8 cellular contexts compared by ENCODE assay signal in genomic region chr2:176637134-176637496, GRCh38.
DNase-seq lines count a peak whose midpoint lies in the region; ATAC-seq, FAIRE-seq and TF ChIP-seq lines count a peak whose summit lies in the region.

No MANE protein-coding gene starts in this region.

- no peak overlapping the region for H3K9ac ChIP-seq in HepG2 (ENCODE audit: insufficient read depth, low read depth, low read length)

- no peaks in the 10 kb centered on the region for H3K79me2 ChIP-seq in HepG2 (ENCODE audit: insufficient read depth, low read length)

- H3K4me1 ChIP-seq in HepG2 (ENCODE audit: insufficient read depth, low read length) (peaks cover 11% of the 10 kb centered on the region; the same call in 1 of the 2 replicates), right lobe of liver (peaks cover 0 to 6% (median 0%) of the 10 kb centered on the region in 4 donors)

- no peak for TF ChIP-seq RAD21 in HepG2 (CRISPR knock-in tag; IDR thresholded peaks at IDR 0.05)

- H3K4me2 ChIP-seq in HepG2 (ENCODE audit: low read depth, low read length): peak overlapping the region; percentile 81; the same call in 1 of the 2 replicates

- in situ Hi-C loops in HepG2 (cut with HindIII; ENCODE audit: extremely low pct_ligation_motif_present, low pct_unique_long_range_greater_than_20kb): loop anchor here (5.0 to 10.0 kb wide), 2 partner anchors 182 to 510 kb away; partner anchors contain the start of gene HOXD8
- in situ Hi-C loops in astrocyte of the cerebellum (cut with HindIII; ENCODE audit: low sequenced_read_pairs): loop anchor here (10.0 kb wide), 1 partner anchor 502 kb away; no protein-coding TSS in a partner anchor

- TF ChIP-seq POLR2A in HepG2 (IDR thresholded peaks at IDR 0.05; ENCODE audit: insufficient read depth in 1 of 2, low read depth in 2 of 2, low read length in 2 of 2) (no peak), right lobe of liver (IDR thresholded peaks at IDR 0.05) (no peak)

- CTCF ChIA-PET in HepG2 (lab: Yijun Ruan, JAX; ENCODE audit: low intra/inter-chr PET ratio, low total read pairs): interaction anchor here (1.4 to 3.3 kb wide), 3 partner anchors 496 to 510 kb away, joined by 4 to 19 read pairs (median 13); no protein-coding TSS in a partner anchor

- TF ChIP-seq CTCF in HepG2 (CRISPR knock-in tag; IDR thresholded peaks at IDR 0.05) (no peak), right lobe of liver (IDR thresholded peaks at IDR 0.05) (no peak), astrocyte of the cerebellum (IDR thresholded peaks at IDR 0.05; ENCODE audit: low read depth, low read length, missing control alignments) (no peak)

- no TSS peak for BruUV-seq in HepG2 (replicated peaks; lab: Mats Ljungman, UMichigan)

- ATAC-seq in HepG2 (no peak), right lobe of liver (no peak), memory B cell (ENCODE audit: low read depth) (no peak), GM19351 (IDR thresholded peaks at IDR 0.05; ENCODE audit: unreplicated experiment) (no peak)

- no peak for TF ChIP-seq EP300 in HepG2 (IDR thresholded peaks at IDR 0.05; ENCODE audit: low read depth in 2 of 2, low read length in 2 of 2)
- TF ChIP-seq EP300 in HepG2 (CRISPR knock-in tag; IDR thresholded peaks at IDR 0.05; ENCODE audit: borderline replicate concordance): no peak

- peaks cover 10% of the 10 kb centered on the region for H3K27me3 Mint-ChIP-seq in memory B cell

- intact Hi-C loops in HepG2 (cut with micrococcal nuclease; ENCODE audit: unreplicated experiment): loop anchor here (5.0 kb wide), 2 partner anchors 495 to 525 kb away; no protein-coding TSS in a partner anchor
- intact Hi-C loops in right lobe of liver (cut with DNase I): loop anchor here in 1 of 2 donors (10.0 kb wide), 1 partner anchor 492 kb away; no protein-coding TSS in a partner anchor

- H3K36me3 Mint-ChIP-seq in memory B cell: no peaks in the 10 kb centered on the region

- FAIRE-seq in HepG2 (lab: Jason Lieb, UNC): no peak
- no peak for FAIRE-seq in GM19239 (lab: Jason Lieb, UNC)

- H3K4me3 ChIP-seq in HepG2 (replicated peaks in 1 of 3; ENCODE audit: insufficient read depth in 1 of 3, low read depth in 2 of 3, low read length in 3 of 3) (no peak overlapping the region), right lobe of liver (no peak overlapping the region), astrocyte of the cerebellum (ENCODE audit: low read depth, low read length) (peak overlapping the region; percentile 51)

- H3K9me3 Mint-ChIP-seq in memory B cell: no peaks in the 10 kb centered on the region

- H3K36me3 ChIP-seq in HepG2 (replicated peaks in 1 of 2; ENCODE audit: control insufficient read depth in 1 of 2, insufficient read depth in 2 of 2, low read length in 2 of 2): no peaks in the 10 kb centered on the region
- H3K36me3 ChIP-seq in right lobe of liver: no peaks in the 10 kb centered on the region

- H4K20me1 ChIP-seq in HepG2 (ENCODE audit: insufficient read depth, low read length): no peaks in the 10 kb centered on the region

- peaks cover 6 to 63% of the 10 kb centered on the region in 2 experiments for H3K27me3 ChIP-seq in HepG2 (ENCODE audit: control insufficient read depth in 1 of 2, insufficient read depth in 2 of 2, low read length in 2 of 2)
- peaks cover 3 to 34% of the 10 kb centered on the region in 2 donors for H3K27me3 ChIP-seq in right lobe of liver

- H3K4me3 Mint-ChIP-seq in memory B cell: peak overlapping the region; percentile 35

- POLR2A ChIA-PET in HepG2 (lab: Yijun Ruan, JAX): no interaction called here

- no peak overlapping the region for H2AFZ ChIP-seq in HepG2 (ENCODE audit: low read length)

- H3K9me3 ChIP-seq in HepG2 (ENCODE audit: low read length): no peaks in the 10 kb centered on the region
- no peaks in the 10 kb centered on the region for H3K9me3 ChIP-seq in right lobe of liver

- no peak for DNase-seq in HepG2 (ENCODE audit: low spot score)
- no peak for DNase-seq in right lobe of liver
- DNase-seq in astrocyte of the cerebellum (ENCODE audit: low read depth): no peak
- no peak for DNase-seq in memory B cell (ENCODE audit: low spot score in 2 of 2)
- no peak for DNase-seq in NCI-H446 (lab: John Stamatoyannopoulos, UW)
- DNase-seq in activated CD4-positive, alpha-beta T cell treated with anti-CD3 and anti-CD28 coated beads for 4 hours: no peak
- DNase-seq in GM19239 (ENCODE audit: insufficient read length, low spot score): no peak

- peaks cover 3% of the 10 kb centered on the region for H3K4me1 Mint-ChIP-seq in memory B cell

- H3K27ac Mint-ChIP-seq in memory B cell: no peak overlapping the region

- H3K27ac ChIP-seq in HepG2 (ENCODE audit: extremely low read length, insufficient read depth, low read length): no peak overlapping the region
- no peak overlapping the region for H3K27ac ChIP-seq in right lobe of liver

- 47% methylated on average over 13 of the region's 13 CpGs for WGBS in HepG2 (ENCODE audit: low lambda C conversion rate)
- 20% methylated on average over 12 of the region's 13 CpGs for WGBS in right lobe of liver (ENCODE audit: insufficient coverage, low coverage, low lambda C conversion rate, missing lambda C conversion rate)

TF ChIP-seq in HepG2, 621 proteins besides CTCF, POLR2A, EP300 and RAD21:
- TF ChIP-seq ZNF17 (CRISPR knock-in tag; IDR thresholded peaks at IDR 0.05) (no peak), STAT5B (CRISPR knock-in tag; IDR thresholded peaks at IDR 0.05) (no peak), ZBTB3 (CRISPR knock-in tag; IDR thresholded peaks at IDR 0.05; ENCODE audit: borderline replicate concordance, low read depth) (no peak), ZNF713 (CRISPR knock-in tag; IDR thresholded peaks at IDR 0.05) (no peak), ZSCAN31 (CRISPR knock-in tag; IDR thresholded peaks at IDR 0.05; ENCODE audit: low read depth) (no peak), DNMT3B (CRISPR knock-in tag; conservative IDR thresholded peaks at IDR 0.05) (no peak), ZNF260 (CRISPR knock-in tag; IDR thresholded peaks at IDR 0.05; ENCODE audit: borderline replicate concordance, low read depth) (no peak), THAP7 (CRISPR knock-in tag; IDR thresholded peaks at IDR 0.05) (no peak), PBX2 (CRISPR knock-in tag; IDR thresholded peaks at IDR 0.05) (no peak), ZNF101 (CRISPR knock-in tag; IDR thresholded peaks at IDR 0.05; ENCODE audit: borderline replicate concordance, low read depth) (no peak), NFATC3 (CRISPR knock-in tag; IDR thresholded peaks at IDR 0.05) (no peak), ISL2 (CRISPR knock-in tag; IDR thresholded peaks at IDR 0.05) (no peak), CBFB (CRISPR knock-in tag; IDR thresholded peaks at IDR 0.05) (no peak), SETDB1 (CRISPR knock-in tag; IDR thresholded peaks at IDR 0.05; ENCODE audit: borderline replicate concordance) (no peak), ZBTB21 (CRISPR knock-in tag; IDR thresholded peaks at IDR 0.05) (no peak), CHCHD3 (CRISPR knock-in tag; IDR thresholded peaks at IDR 0.05) (no peak), GATAD2A (CRISPR knock-in tag; IDR thresholded peaks at IDR 0.05) (no peak), ZNF253 (CRISPR knock-in tag; IDR thresholded peaks at IDR 0.05; ENCODE audit: borderline replicate concordance) (no peak), NBN (conservative IDR thresholded peaks at IDR 0.05) (no peak), ZSCAN25 (CRISPR knock-in tag; IDR thresholded peaks at IDR 0.05) (no peak)
TF ChIP-seq in HepG2: peak in this region for 0.
